Comparison of ENCODE assay signal across 9 cellular contexts in genomic region chr7:28984631-28985030, GRCh38. TPM values are rescaled to one million over a fixed set of nuclear protein-coding genes. Genes with fewer than 3 reads are reported as not detected.
A peak's percentile ranks its signal among the peaks of the same experiment; 100 is the strongest.
DNase-seq lines count a peak whose midpoint lies in the region; ATAC-seq and TF ChIP-seq lines count a peak whose summit lies in the region.
"Had no signal": no experiment of that assay in that cellular context is flagged by ENCODE, and none has a peak within 500 bp of the region (broad histone marks: within the 10 kb centered on the region; RNA-seq: fewer than 3 reads in every experiment).

No MANE protein-coding gene starts in this region.

- CTCF ChIA-PET in HCT116 (lab: Charles Lee), result no interaction called here
- CTCF ChIA-PET in T-cell (lab: Charles Lee), result interaction anchor here in 1 of 2 donors (0.5 kb wide), 1 partner anchor 26 kb away, joined by 9 read pairs; the partner anchor contains the start of gene TRIL
- CTCF ChIA-PET in activated CD8-positive, alpha-beta memory T cell treated with anti-CD3 and anti-CD28 coated beads, Interleukin-2, amount 10 ng/mL, durations not matched to agents 7 days and 5 days (lab: Charles Lee), result no interaction called here

- POLR2A ChIA-PET in HCT116 (lab: Charles Lee), result no interaction called here
- POLR2A ChIA-PET in T-cell (lab: Charles Lee), result interaction anchor here in 1 of 2 donors (0.6 kb wide), 1 partner anchor 84 kb away, joined by 3 read pairs; no protein-coding TSS in a partner anchor

- peak; percentile 64 for ATAC-seq in HCT116
- ATAC-seq in heart right ventricle, result peak in 7 of 8 donors; percentile 36 to 59 (median 52)
- ATAC-seq in T-cell (replicated peaks in 1 of 4), result no peak
- ATAC-seq in activated CD8-positive, alpha-beta memory T cell treated with anti-CD3 and anti-CD28 coated beads, Interleukin-2, amount 10 ng/mL, durations not matched to agents 7 days and 5 days, result no peak

- H3K4me3 ChIP-seq in HCT116 (replicated peaks in 1 of 2; ENCODE audit: low read depth in 1 of 2, low read length in 2 of 2), result no peak overlapping the region
- H3K4me3 ChIP-seq in heart right ventricle, result no peak overlapping the region
- no peak overlapping the region for H3K4me3 ChIP-seq in skin epidermis

- H3K4me1 ChIP-seq in HCT116 (ENCODE audit: control insufficient read depth in 1 of 2, insufficient read depth in 2 of 2, low read length in 2 of 2) (peaks cover 8 to 11% of the 10 kb centered on the region in 2 experiments), heart right ventricle (peaks cover 0 to 60% (median 44%) of the 10 kb centered on the region in 9 donors)

- in situ Hi-C loops in G401 (cut with HindIII; ENCODE audit: low sequenced_read_pairs), result no loop called here

- no TSS peak for BruUV-seq in HCT116 (replicated peaks; lab: Mats Ljungman, UMichigan)

- DNase-seq in HCT116 (ENCODE audit: low read depth, low spot score), result no peak
- peak; percentile 33 for DNase-seq in SKM-1 treated with dmso at 0.1 percent for 144 hours (lab: John Stamatoyannopoulos, UW; ENCODE audit: unreplicated experiment)
- peak in 1 of 2 donors; percentile 40 for DNase-seq in heart right ventricle
- no peak for DNase-seq in T-cell
- DNase-seq in activated CD8-positive, alpha-beta memory T cell treated with anti-CD3 and anti-CD28 coated beads for 24 hours, result no peak
- no peak for DNase-seq in G401 (ENCODE audit: low spot score)
- DNase-seq in activated CD8-positive, alpha-beta memory T cell treated with anti-CD3 and anti-CD28 coated beads, Interleukin-2, amount 10 ng/mL, durations not matched to agents 7 days and 5 days, result no peak

- H3K27me3 Mint-ChIP-seq in T-cell, result peaks cover 14 to 30% of the 10 kb centered on the region in 2 donors
- H3K27me3 Mint-ChIP-seq in activated CD8-positive, alpha-beta memory T cell treated with anti-CD3 and anti-CD28 coated beads, Interleukin-2, amount 10 ng/mL, durations not matched to agents 7 days and 5 days, result peaks cover 23% of the 10 kb centered on the region

- H3K9me3 ChIP-seq in HCT116 (ENCODE audit: control insufficient read depth in 1 of 2, insufficient read depth in 1 of 2, low read depth in 1 of 2, low read length in 2 of 2) (no peaks in the 10 kb centered on the region), heart right ventricle (no peaks in the 10 kb centered on the region)

- no peak for TF ChIP-seq RAD21 in HCT116 (IDR thresholded peaks at IDR 0.05; ENCODE audit: low read depth)

- H3K4me2 ChIP-seq in HCT116 (ENCODE audit: low read length), result peak overlapping the region; percentile 50

- no peaks in the 10 kb centered on the region for H3K36me3 Mint-ChIP-seq in T-cell
- H3K36me3 Mint-ChIP-seq in activated CD8-positive, alpha-beta memory T cell treated with anti-CD3 and anti-CD28 coated beads, Interleukin-2, amount 10 ng/mL, durations not matched to agents 7 days and 5 days, result no peaks in the 10 kb centered on the region

- H3K27ac ChIP-seq in HCT116 (ENCODE audit: low read depth, low read length) (no peak overlapping the region), heart right ventricle (peak overlapping the region in 7 of 10 donors; percentile 14 to 77 (median 49)), skin epidermis (peak overlapping the region in 17 of 21 experiments; percentile 24 to 79 (median 58))

- WGBS in heart right ventricle, 2 donors, result 61 to 66% methylated on average over 4 of the region's 4 CpGs

- H3K27ac Mint-ChIP-seq in T-cell, result no peak overlapping the region
- no peak overlapping the region for H3K27ac Mint-ChIP-seq in activated CD8-positive, alpha-beta memory T cell treated with anti-CD3 and anti-CD28 coated beads, Interleukin-2, amount 10 ng/mL, durations not matched to agents 7 days and 5 days
- H3K27ac Mint-ChIP-seq: stimulated activated naive CD8-positive, alpha-beta T cell treated with anti-CD3 and anti-CD28 coated beads, Interleukin-15, Interleukin-2, amounts not matched to agents 100 ng/mL and 50 ng/mL, for 24 hours had no signal

- TF ChIP-seq POLR2A in HCT116 (IDR thresholded peaks at IDR 0.05; ENCODE audit: borderline replicate concordance, extremely low read depth, insufficient read depth, insufficient read length), result no peak

- RAD21 ChIA-PET in HCT116 (lab: Charles Lee; ENCODE audit: low non-redundant PET in 1 of 2, low total read pairs in 2 of 2, uncharacterized antibody in 2 of 2, unreplicated experiment in 2 of 2), result no interaction called here

- no peak overlapping the region for H3K9ac ChIP-seq in HCT116 (ENCODE audit: low read length)

- no peaks in the 10 kb centered on the region for H3K79me2 ChIP-seq in HCT116 (ENCODE audit: insufficient read depth, low read length)

- no peaks in the 10 kb centered on the region for H3K36me3 ChIP-seq in HCT116 (ENCODE audit: control insufficient read depth in 1 of 2, insufficient read depth in 2 of 2, low read length in 2 of 2)
- no peaks in the 10 kb centered on the region for H3K36me3 ChIP-seq in heart right ventricle

- no peaks in the 10 kb centered on the region for H4K20me1 ChIP-seq in HCT116 (ENCODE audit: insufficient read depth)

- H3K27me3 ChIP-seq in HCT116 (ENCODE audit: insufficient read depth, low read length) (no peaks in the 10 kb centered on the region), heart right ventricle (no peaks in the 10 kb centered on the region)

- H2AFZ ChIP-seq in HCT116 (ENCODE audit: low read depth, low read length, poor library complexity, severe bottlenecking), result no peak overlapping the region

- H3K9me2 ChIP-seq in HCT116 (ENCODE audit: insufficient read depth), result no peaks in the 10 kb centered on the region

- intact Hi-C loops in HCT116 (cut with micrococcal nuclease), result no loop called here
- intact Hi-C loops in heart right ventricle (cut with DNase I), result loop anchor here in 2 of 10 donors (5.0 kb wide), 2 partner anchors 42 to 53 kb away; no protein-coding TSS in a partner anchor

- no peaks in the 10 kb centered on the region for H3K4me1 Mint-ChIP-seq in T-cell
- H3K4me1 Mint-ChIP-seq in activated CD8-positive, alpha-beta memory T cell treated with anti-CD3 and anti-CD28 coated beads, Interleukin-2, amount 10 ng/mL, durations not matched to agents 7 days and 5 days, result no peaks in the 10 kb centered on the region

- H3K4me3 Mint-ChIP-seq in T-cell, result no peak overlapping the region
- H3K4me3 Mint-ChIP-seq in activated CD8-positive, alpha-beta memory T cell treated with anti-CD3 and anti-CD28 coated beads, Interleukin-2, amount 10 ng/mL, durations not matched to agents 7 days and 5 days, result no peak overlapping the region
- H3K4me3 Mint-ChIP-seq: stimulated activated naive CD8-positive, alpha-beta T cell treated with anti-CD3 and anti-CD28 coated beads, Interleukin-15, Interleukin-2, amounts not matched to agents 100 ng/mL and 50 ng/mL, for 24 hours had no signal

- TF ChIP-seq CTCF in HCT116 (IDR thresholded peaks at IDR 0.05 in 2 of 3, conservative IDR thresholded peaks at IDR 0.05 in 1 of 3; ENCODE audit: borderline replicate concordance in 1 of 3, insufficient read depth in 1 of 3, low read depth in 2 of 3, low read length in 2 of 3), result no peak
- peak in 1 of 9 donors; percentile 6 for TF ChIP-seq CTCF in heart right ventricle (IDR thresholded peaks at IDR 0.05)

- H3K9me3 Mint-ChIP-seq in T-cell, result no peaks in the 10 kb centered on the region
- no peaks in the 10 kb centered on the region for H3K9me3 Mint-ChIP-seq in activated CD8-positive, alpha-beta memory T cell treated with anti-CD3 and anti-CD28 coated beads, Interleukin-2, amount 10 ng/mL, durations not matched to agents 7 days and 5 days (ENCODE audit: low read depth)
- H3K9me3 Mint-ChIP-seq: stimulated activated naive CD8-positive, alpha-beta T cell treated with anti-CD3 and anti-CD28 coated beads, Interleukin-15, Interleukin-2, amounts not matched to agents 100 ng/mL and 50 ng/mL, for 24 hours had no signal

TF ChIP-seq in HCT116, 20 proteins besides CTCF, POLR2A, EP300 and RAD21:
- TF ChIP-seq REST (IDR thresholded peaks at IDR 0.05; ENCODE audit: low read depth) (no peak), FOSL1 (IDR thresholded peaks at IDR 0.05; ENCODE audit: low read depth) (peak; percentile 34; the same call in 1 of the 2 replicates)

RNA-seq across cellular contexts. Expression of gene TRIL, which starts 26.5 kb away (rescaled TPM):
- total RNA-seq in HCT116 (2021; ENCODE audit: unreplicated experiment) (not detected), heart right ventricle (1 to 10 TPM; 1.1 to 5.9 (median 2.9) TPM), T-cell (not detected)
- polyA plus RNA-seq in HCT116 (2012), result not detected in 2 replicates
- 1 to 10 TPM in 1 of 2 donors, under 1 TPM in 1; 0.59 to 1.6 TPM for polyA plus RNA-seq in heart right ventricle
- total RNA-seq in G401 (2014; rRNA removed; shearing (Covaris generic)), result not detected in 2 replicates
- total RNA-seq in activated CD8-positive, alpha-beta memory T cell treated with anti-CD3 and anti-CD28 coated beads, Interleukin-2, amount 10 ng/mL, durations not matched to agents 7 days and 5 days, result under 1 TPM in 1 of 2 experiments, not detected in 1; 0.05 TPM

Comparison
In these comparisons a context has a peak if more than half of its experiments do, and no peak if none do; other contexts are left out.
1. ATAC-seq: peak in HCT116 (single experiment) and heart right ventricle (7 of 8); none in T-cell (0 of 4) and activated CD8-positive, alpha-beta memory T cell treated with anti-CD3 and anti-CD28 coated beads, Interleukin-2, amount 10 ng/mL, durations not matched to agents 7 days and 5 days (single experiment).